14 cellular contexts compared by ENCODE assay signal in the genomic region with DNA sequence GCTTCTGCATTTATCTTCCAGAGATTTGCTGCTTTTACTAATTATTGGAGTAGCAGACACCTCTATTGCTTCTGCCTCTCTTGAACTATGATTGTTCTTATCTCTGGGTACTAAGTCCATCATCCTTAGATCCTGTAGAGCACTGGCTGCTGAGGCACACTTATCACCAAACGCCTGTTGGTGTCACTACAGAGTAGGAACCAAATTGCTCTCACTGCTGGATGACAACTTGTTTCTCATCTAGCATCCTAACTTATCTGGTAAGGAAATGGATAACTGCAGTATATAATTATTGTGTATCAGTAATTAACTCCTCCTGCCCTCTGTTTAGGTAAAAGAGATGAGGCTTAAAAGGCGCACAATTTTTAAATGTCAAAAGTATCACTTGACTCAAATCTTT.
DNase-seq lines count a peak whose midpoint lies in the region; ATAC-seq and TF ChIP-seq lines count a peak whose summit lies in the region.
"Had no signal": no experiment of that assay in that cellular context is flagged by ENCODE, and none has a peak within 500 bp of the region (broad histone marks: within the 10 kb centered on the region; RNA-seq: fewer than 3 reads in every experiment).

No MANE protein-coding gene starts in this region.

- H3K4me2 ChIP-seq in OCI-LY7 (ENCODE audit: low read length), result no peak overlapping the region

- WGBS in gastroesophageal sphincter (ENCODE audit: low coverage in 1 of 2), 2 donors, result 69 to 90% methylated on average over 2 of the region's 2 CpGs

- TF ChIP-seq CTCF in GM13976 (IDR thresholded peaks at IDR 0.05; ENCODE audit: borderline replicate concordance, control extremely low read depth, extremely low read depth, insufficient read depth, missing control alignments) (peak; percentile 5), OCI-LY7 (conservative IDR thresholded peaks at IDR 0.05; ENCODE audit: low read length) (0 out of 2 replicates have a peak, but pooled peaks have one; percentile 29), foreskin keratinocyte (conservative IDR thresholded peaks at IDR 0.05) (peak; percentile 47), gastroesophageal sphincter (IDR thresholded peaks at IDR 0.05) (no peak)
- no peak for TF ChIP-seq CTCF in CD8-positive, alpha-beta T cell (IDR thresholded peaks at IDR 0.05)

- H3K4me3 Mint-ChIP-seq in CD8-positive, alpha-beta T cell, result no peak overlapping the region
- H3K4me3 Mint-ChIP-seq: B cell had no signal

- peak; percentile 21 for DNase-seq in ACHN
- no peak for DNase-seq in GM13976 (ENCODE audit: low spot score)
- peak; percentile 4 for DNase-seq in OCI-LY7 (ENCODE audit: low spot score)
- DNase-seq in foreskin keratinocyte, result peak in 1 of 2 donors; percentile 13
- DNase-seq in CD8-positive, alpha-beta T cell, result no peak
- no peak for DNase-seq in NK-92 (lab: John Stamatoyannopoulos, UW; ENCODE audit: unreplicated experiment)
- DNase-seq: left colon; NCI-H2081; pancreas; stimulated activated CD4-positive, alpha-beta T cell treated with anti-CD3 and anti-CD28 coated beads, Interleukin-4, amount 100 ng/mL, for 1 hour; stomach had no signal

- H3K4me1 ChIP-seq in OCI-LY7 (ENCODE audit: insufficient read depth, low read length, poor library complexity, severe bottlenecking), result no peaks in the 10 kb centered on the region
- no peaks in the 10 kb centered on the region for H3K4me1 ChIP-seq in foreskin keratinocyte
- no peaks in the 10 kb centered on the region for H3K4me1 ChIP-seq in CD8-positive, alpha-beta T cell (ENCODE audit: insufficient read depth, low read length)
- no peaks in the 10 kb centered on the region for H3K4me1 ChIP-seq in gastroesophageal sphincter
- H3K4me1 ChIP-seq: pancreas, stomach had no signal

- H3K9me2 ChIP-seq in OCI-LY7 (ENCODE audit: insufficient read depth, low read length), result no peaks in the 10 kb centered on the region

- no peaks in the 10 kb centered on the region for H4K20me1 ChIP-seq in OCI-LY7 (ENCODE audit: insufficient read depth, low read length)

- H3K27ac ChIP-seq in OCI-LY7 (ENCODE audit: low read depth, low read length, poor library complexity, severe bottlenecking), result no peak overlapping the region
- no peak overlapping the region for H3K27ac ChIP-seq in foreskin keratinocyte
- no peak overlapping the region for H3K27ac ChIP-seq in CD8-positive, alpha-beta T cell (ENCODE audit: low read depth, low read length)
- no peak overlapping the region for H3K27ac ChIP-seq in gastroesophageal sphincter
- H3K27ac ChIP-seq: pancreas, stomach had no signal

- H3K36me3 Mint-ChIP-seq in CD8-positive, alpha-beta T cell, result no peaks in the 10 kb centered on the region

- intact Hi-C loops in OCI-LY7 (cut with micrococcal nuclease; ENCODE audit: unreplicated experiment), result no loop called here
- intact Hi-C loops in CD8-positive, alpha-beta T cell (cut with DNase I, micrococcal nuclease), result no loop called here

- peak; percentile 12 for ATAC-seq in foreskin keratinocyte
- ATAC-seq in CD8-positive, alpha-beta T cell, result no peak
- ATAC-seq in GM19397 (IDR thresholded peaks at IDR 0.05; ENCODE audit: unreplicated experiment), result no peak
- ATAC-seq in gastroesophageal sphincter, result no peak
- ATAC-seq: left colon, pancreas had no signal

- H2AFZ ChIP-seq in OCI-LY7 (ENCODE audit: low read length), result no peak overlapping the region

- H3K4me3 ChIP-seq in OCI-LY7 (ENCODE audit: low read depth, low read length, poor library complexity, severe bottlenecking), result no peak overlapping the region
- no peak overlapping the region for H3K4me3 ChIP-seq in CD8-positive, alpha-beta T cell (ENCODE audit: low read depth, low read length)
- H3K4me3 ChIP-seq in gastroesophageal sphincter, result no peak overlapping the region
- H3K4me3 ChIP-seq: pancreas, stomach had no signal

- H3K9me3 Mint-ChIP-seq in CD8-positive, alpha-beta T cell, result peaks cover 6% of the 10 kb centered on the region

- H3K79me2 ChIP-seq in OCI-LY7 (ENCODE audit: insufficient read depth, low read depth, low read length), result no peaks in the 10 kb centered on the region

- no peaks in the 10 kb centered on the region for H3K4me1 Mint-ChIP-seq in CD8-positive, alpha-beta T cell (ENCODE audit: low read depth)
- H3K4me1 Mint-ChIP-seq: B cell had no signal

- POLR2A ChIA-PET in OCI-LY7 (lab: Charles Lee), result no interaction called here
- POLR2A ChIA-PET in CD8-positive, alpha-beta T cell (lab: Charles Lee), result no interaction called here

- H3K27me3 Mint-ChIP-seq in CD8-positive, alpha-beta T cell (ENCODE audit: low read depth), result no peaks in the 10 kb centered on the region
- H3K27me3 Mint-ChIP-seq: B cell had no signal

- BruUV-seq in OCI-LY7 (replicated peaks; lab: Mats Ljungman, UMichigan), result no TSS peak

- CTCF ChIA-PET in OCI-LY7 (lab: Charles Lee; ENCODE audit: unreplicated experiment), result no interaction called here
- CTCF ChIA-PET in CD8-positive, alpha-beta T cell (lab: Charles Lee), result no interaction called here

- in situ Hi-C loops in ACHN (cut with HindIII; ENCODE audit: low pct_ligation_motif_present, low pct_unique_long_range_greater_than_20kb, low sequenced_read_pairs) (no loop called here), GM13976 (cut with MboI; ENCODE audit: low sequenced_read_pairs, unreplicated experiment) (no loop called here)

- no peaks in the 10 kb centered on the region for H3K27me3 ChIP-seq in foreskin keratinocyte
- no peaks in the 10 kb centered on the region for H3K27me3 ChIP-seq in CD8-positive, alpha-beta T cell (ENCODE audit: insufficient read depth, low read length)
- peaks cover 14% of the 10 kb centered on the region for H3K27me3 ChIP-seq in gastroesophageal sphincter
- H3K27me3 ChIP-seq: pancreas, stomach had no signal

- TF ChIP-seq POLR2A in gastroesophageal sphincter (IDR thresholded peaks at IDR 0.05), result no peak

- H3K27ac Mint-ChIP-seq in CD8-positive, alpha-beta T cell, result no peak overlapping the region
- H3K27ac Mint-ChIP-seq: B cell had no signal

- H3K9me3 ChIP-seq in OCI-LY7 (ENCODE audit: low read length), result no peaks in the 10 kb centered on the region
- H3K9me3 ChIP-seq in CD8-positive, alpha-beta T cell (ENCODE audit: low read length), result no peaks in the 10 kb centered on the region
- H3K9me3 ChIP-seq in gastroesophageal sphincter, result no peaks in the 10 kb centered on the region
- H3K9me3 ChIP-seq: pancreas, stomach had no signal

- H3K36me3 ChIP-seq in OCI-LY7 (ENCODE audit: insufficient read depth, low read length), result no peaks in the 10 kb centered on the region
- H3K36me3 ChIP-seq in CD8-positive, alpha-beta T cell (ENCODE audit: insufficient read depth, low read length), result no peaks in the 10 kb centered on the region
- H3K36me3 ChIP-seq in gastroesophageal sphincter, result no peaks in the 10 kb centered on the region
- H3K36me3 ChIP-seq: pancreas, stomach had no signal

- no peak for TF ChIP-seq EP300 in gastroesophageal sphincter (IDR thresholded peaks at IDR 0.05)

Comparison
In these comparisons a context has a peak if more than half of its experiments do, and no peak if none do; other contexts are left out.
1. DNase-seq: peak in ACHN (single experiment) and OCI-LY7 (single experiment); none in GM13976 (single experiment), CD8-positive, alpha-beta T cell (0 of 7) and NK-92 (single experiment).
2. CTCF ChIP-seq: peak in GM13976 (single experiment), OCI-LY7 (single experiment) and foreskin keratinocyte (single experiment); none in CD8-positive, alpha-beta T cell (single experiment) and gastroesophageal sphincter (0 of 4).